ENCODE assay signal across 8 cellular contexts in genomic region chr9:32251539-32251938, GRCh38.
DNase-seq lines count a peak whose midpoint lies in the region; ATAC-seq and TF ChIP-seq lines count a peak whose summit lies in the region.

No MANE protein-coding gene starts in this region.

- H3K27ac Mint-ChIP-seq in brain, result no peak overlapping the region

- H3K36me3 ChIP-seq in Panc1 (ENCODE audit: control insufficient read depth, insufficient read depth, low read length), result no peaks in the 10 kb centered on the region

- CTCF ChIA-PET in Panc1 (lab: Charles Lee), result interaction anchor here (1.5 kb wide), 1 partner anchor 444 kb away, joined by 4 read pairs; no protein-coding TSS in a partner anchor

- intact Hi-C loops in Panc1 (cut with micrococcal nuclease; ENCODE audit: unreplicated experiment) (loop anchor here (2.0 to 10.0 kb wide), 4 partner anchors 103 to 437 kb away; no protein-coding TSS in a partner anchor), left colon (cut with DNase I, micrococcal nuclease) (no loop called here)

- H3K4me3 ChIP-seq in Panc1 (ENCODE audit: low read depth in 2 of 2, low read length in 2 of 2), result no peak overlapping the region

- peaks cover 14% of the 10 kb centered on the region for H3K27me3 Mint-ChIP-seq in brain

- TF ChIP-seq CTCF in Panc1 (IDR thresholded peaks at IDR 0.05) (peak; percentile 78), brain (conservative IDR thresholded peaks at IDR 0.05) (peak; percentile 79 to 85)

- H3K36me3 Mint-ChIP-seq in brain, result no peaks in the 10 kb centered on the region

- no peaks in the 10 kb centered on the region for H3K9me3 ChIP-seq in Panc1 (ENCODE audit: control insufficient read depth, insufficient read depth, low read depth, low read length)

- no peak overlapping the region for H3K27ac ChIP-seq in Panc1 (ENCODE audit: low read length)

- ATAC-seq in Panc1 (peak; percentile 87), left colon (peak; percentile 67)

- H3K4me1 Mint-ChIP-seq in brain, result peaks cover 15% of the 10 kb centered on the region

- peak overlapping the region in 2 of 5 experiments; percentile 41 to 58 for H3K4me3 Mint-ChIP-seq in brain

- in situ Hi-C loops in Panc1 (cut with HindIII; ENCODE audit: low pct_unique_long_range_greater_than_20kb, low sequenced_read_pairs), result no loop called here

- peaks cover 0 to 8% (median 0%) of the 10 kb centered on the region in 5 experiments for H3K9me3 Mint-ChIP-seq in brain

- POLR2A ChIA-PET in Panc1 (lab: Charles Lee), result no interaction called here

- DNase-seq in activated gamma-delta T cell treated with Interleukin-2 at 50 U/mL for 16 hours (peak; percentile 8), activated gamma-delta T cell (lab: John Stamatoyannopoulos, UW) (no peak), H4 (ENCODE audit: low spot score) (peak; percentile 69), LHCN-M2 (ENCODE audit: low read depth) (peak; percentile 54), Panc1 (ENCODE audit: low read depth, low spot score) (no peak), left colon (peak in 1 of 2 donors; percentile 32), stromal cell of bone marrow (ENCODE audit: low read depth) (peak; percentile 43)

- no peaks in the 10 kb centered on the region for H3K27me3 ChIP-seq in Panc1 (ENCODE audit: control insufficient read depth, insufficient read depth, low read length)

- no TSS peak for BruUV-seq in Panc1 (replicated peaks; lab: Mats Ljungman, UMichigan)

- H3K4me1 ChIP-seq in Panc1 (ENCODE audit: control insufficient read depth, insufficient read depth, low read length), result no peaks in the 10 kb centered on the region

Comparison
In these comparisons a context has a peak if more than half of its experiments do, and no peak if none do; other contexts are left out.
1. DNase-seq: peak in activated gamma-delta T cell treated with Interleukin-2 at 50 U/mL for 16 hours (single experiment), H4 (single experiment), LHCN-M2 (single experiment) and stromal cell of bone marrow (single experiment); none in activated gamma-delta T cell (single experiment) and Panc1 (single experiment).